ENCODE assay signal across 1 cellular context in the genomic region with DNA sequence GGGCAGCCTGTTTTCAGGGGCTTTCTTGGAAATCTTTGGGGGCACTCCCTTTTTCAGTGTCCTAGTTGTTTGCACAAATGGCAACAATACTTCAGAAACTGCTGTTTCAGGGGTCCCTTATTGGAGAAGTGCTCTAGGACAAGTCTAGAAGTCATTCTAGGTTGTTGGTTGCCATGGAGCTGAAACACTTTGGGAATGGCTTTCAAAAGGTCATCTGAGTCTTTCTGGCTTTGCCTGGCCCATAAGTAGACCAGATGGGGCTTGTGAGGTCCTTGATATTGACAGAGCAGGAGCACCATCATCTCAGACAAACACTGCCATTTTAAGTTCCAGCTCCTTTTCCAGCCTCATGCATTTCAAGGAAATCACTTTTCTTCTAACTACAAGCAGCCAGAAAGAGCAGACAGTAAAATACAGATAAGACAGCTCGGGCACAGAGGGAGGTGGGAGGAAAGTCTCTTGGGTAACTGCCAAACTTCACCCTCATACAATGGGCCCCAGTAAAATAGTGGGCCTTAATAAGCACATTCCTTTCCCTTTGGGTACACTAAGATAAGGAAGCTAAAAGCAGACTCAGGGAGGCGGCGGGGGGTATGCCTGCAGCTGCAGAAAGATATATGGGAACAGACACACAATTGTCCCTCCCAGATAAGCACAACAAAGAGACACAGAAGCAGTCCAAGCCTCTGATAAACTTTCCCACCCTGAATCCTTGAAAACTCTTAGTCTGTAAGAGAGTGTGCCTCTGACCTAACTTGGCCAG.
TF ChIP-seq lines count a peak whose summit lies in the region.

No MANE protein-coding gene starts in this region.

TF ChIP-seq in endothelial cell of umbilical vein, 7 proteins besides CTCF, POLR2A, EP300 and RAD21:
- TF ChIP-seq GATA2 (IDR thresholded peaks at IDR 0.05; ENCODE audit: insufficient read depth, insufficient read length, low read depth, low read length) (no peak), EZH2 (IDR thresholded peaks at IDR 0.05; ENCODE audit: borderline replicate concordance, low read depth, low read length, severe bottlenecking) (no peak)
